ENCODE assay signal across 29 cellular contexts in the genomic region with DNA sequence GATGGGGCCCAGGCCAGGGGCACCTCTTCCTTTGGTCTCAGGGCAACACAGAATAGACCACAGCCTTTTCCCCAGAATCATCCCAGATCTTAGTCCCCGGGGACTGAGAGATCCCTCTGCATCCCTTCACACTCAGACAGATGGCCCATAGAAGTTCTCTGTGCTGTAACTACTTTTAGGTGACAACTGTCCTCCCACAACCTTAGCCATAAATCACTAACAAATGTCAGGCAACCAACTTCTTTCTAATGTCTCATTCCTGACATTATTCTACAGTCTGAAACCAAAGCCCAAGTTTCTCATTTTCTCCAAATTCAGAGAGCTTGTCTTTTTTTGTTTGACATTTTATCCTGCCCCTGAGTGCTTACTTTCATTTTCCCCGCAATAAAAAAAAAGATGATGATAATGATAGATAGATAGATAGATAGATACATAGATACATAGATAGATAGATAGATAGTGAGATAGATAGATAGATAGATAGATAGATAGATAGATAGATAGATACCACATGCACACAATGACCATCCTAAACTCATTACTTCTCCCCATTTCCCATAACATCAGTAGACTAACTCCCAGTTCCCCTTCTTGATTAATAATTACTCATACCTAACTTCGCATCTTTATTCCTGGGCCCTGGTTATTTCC.
"Had no signal": no experiment of that assay in that cellular context is flagged by ENCODE, and none has a peak within 500 bp of the region (broad histone marks: within the 10 kb centered on the region; RNA-seq: fewer than 3 reads in every experiment).

No MANE protein-coding gene starts in this region.

- H3K4me3 Mint-ChIP-seq: activated CD8-positive, alpha-beta memory T cell treated with anti-CD3 and anti-CD28 coated beads, Interleukin-2, amount 10 ng/mL, durations not matched to agents 7 days and 5 days; activated CD8-positive, alpha-beta T cell treated with anti-CD3 and anti-CD28 coated beads for 36 hours; activated naive CD8-positive, alpha-beta T cell treated with anti-CD3 and anti-CD28 coated beads, Interleukin-2, amount 10 ng/mL, durations not matched to agents 7 days and 5 days; naive thymus-derived CD8-positive, alpha-beta T cell; stimulated activated naive CD8-positive, alpha-beta T cell treated with anti-CD3 and anti-CD28 coated beads, Interleukin-15, Interleukin-2, amounts not matched to agents 100 ng/mL and 50 ng/mL, for 24 hours; T-helper 1 cell treated with Interleukin-12 subunit alpha and Interleukin-12 subunit beta and Interleukin-4 antibody, amounts not matched to agents 30 μg/mL and 1 μg/mL, for 36 hours had no signal

- ATAC-seq: activated CD4-positive, CD25-positive, alpha-beta regulatory T cell treated with anti-CD3 and anti-CD28 coated beads, Interleukin-2, amount 50 U/mL, for 24 hours; activated CD8-positive, alpha-beta memory T cell treated with anti-CD3 and anti-CD28 coated beads, Interleukin-2, amount 10 ng/mL, durations not matched to agents 7 days and 5 days; activated CD8-positive, alpha-beta T cell treated with anti-CD3 and anti-CD28 coated beads for 36 hours; gastroesophageal sphincter; left ventricle myocardium superior; naive thymus-derived CD8-positive, alpha-beta T cell; right cardiac atrium had no signal

- H3K36me3 Mint-ChIP-seq: activated naive CD8-positive, alpha-beta T cell treated with anti-CD3 and anti-CD28 coated beads, Interleukin-2, amount 10 ng/mL, durations not matched to agents 7 days and 5 days; naive thymus-derived CD8-positive, alpha-beta T cell had no signal

- H3K36me3 ChIP-seq: brain microvascular endothelial cell, gastroesophageal sphincter, spleen, WERI-Rb-1 had no signal

- DNase-seq: activated CD4-positive, alpha-beta T cell treated with anti-CD3 and anti-CD28 coated beads, Interleukin-2, amount 50 U/mL, for 1 hour; activated CD8-positive, alpha-beta memory T cell treated with anti-CD3 and anti-CD28 coated beads, Interleukin-2, amount 10 ng/mL, durations not matched to agents 7 days and 5 days; activated CD8-positive, alpha-beta T cell treated with anti-CD3 and anti-CD28 coated beads for 36 hours; activated naive CD4-positive, alpha-beta T cell; activated naive CD8-positive, alpha-beta T cell treated with anti-CD3 and anti-CD28 coated beads, Interleukin-2, amount 10 ng/mL, durations not matched to agents 7 days and 5 days; activated T-cell treated with anti-CD3 and anti-CD28 coated beads, Interleukin-2, amount 50 U/mL, for 48 hours; amniotic stem cell; brain microvascular endothelial cell; caudate nucleus; cortex of kidney; islet precursor cell; left ventricle myocardium superior; midbrain; naive thymus-derived CD8-positive, alpha-beta T cell; posterior cingulate gyrus; right cardiac atrium; spleen; stimulated activated CD4-positive, alpha-beta T cell treated with anti-CD3 and anti-CD28 coated beads, Interleukin-2, amount 100 ng/mL, for 48 hours; substantia nigra; SW 1271; T-helper 9 cell; WERI-Rb-1 had no signal

- H3K4me2 ChIP-seq: hepatocyte had no signal

- H3K4me3 ChIP-seq: gastroesophageal sphincter, hepatocyte, spleen had no signal

- H3K27me3 ChIP-seq: brain microvascular endothelial cell, gastroesophageal sphincter, hepatocyte, spleen had no signal

- H3K27ac Mint-ChIP-seq: activated CD8-positive, alpha-beta memory T cell treated with anti-CD3 and anti-CD28 coated beads, Interleukin-2, amount 10 ng/mL, durations not matched to agents 7 days and 5 days; activated CD8-positive, alpha-beta T cell treated with anti-CD3 and anti-CD28 coated beads for 36 hours; activated naive CD8-positive, alpha-beta T cell treated with anti-CD3 and anti-CD28 coated beads, Interleukin-2, amount 10 ng/mL, durations not matched to agents 7 days and 5 days; naive thymus-derived CD8-positive, alpha-beta T cell; stimulated activated naive CD8-positive, alpha-beta T cell treated with anti-CD3 and anti-CD28 coated beads, Interleukin-15, Interleukin-2, amounts not matched to agents 100 ng/mL and 50 ng/mL, for 24 hours; T-helper 1 cell treated with Interleukin-12 subunit alpha and Interleukin-12 subunit beta and Interleukin-4 antibody, amounts not matched to agents 30 μg/mL and 1 μg/mL, for 36 hours had no signal

- H3K27me3 Mint-ChIP-seq: activated CD8-positive, alpha-beta memory T cell treated with anti-CD3 and anti-CD28 coated beads, Interleukin-2, amount 10 ng/mL, durations not matched to agents 7 days and 5 days; stimulated activated naive CD8-positive, alpha-beta T cell treated with anti-CD3 and anti-CD28 coated beads, Interleukin-15, Interleukin-2, amounts not matched to agents 100 ng/mL and 50 ng/mL, for 24 hours had no signal

- H3K79me2 ChIP-seq: hepatocyte had no signal

- H3K9me3 Mint-ChIP-seq: activated CD8-positive, alpha-beta T cell treated with anti-CD3 and anti-CD28 coated beads for 36 hours; activated naive CD8-positive, alpha-beta T cell treated with anti-CD3 and anti-CD28 coated beads, Interleukin-2, amount 10 ng/mL, durations not matched to agents 7 days and 5 days; naive thymus-derived CD8-positive, alpha-beta T cell; stimulated activated naive CD8-positive, alpha-beta T cell treated with anti-CD3 and anti-CD28 coated beads, Interleukin-15, Interleukin-2, amounts not matched to agents 100 ng/mL and 50 ng/mL, for 24 hours; T-helper 1 cell treated with Interleukin-12 subunit alpha and Interleukin-12 subunit beta and Interleukin-4 antibody, amounts not matched to agents 30 μg/mL and 1 μg/mL, for 36 hours had no signal

- H3K27ac ChIP-seq: brain microvascular endothelial cell, gastroesophageal sphincter, hepatocyte, WERI-Rb-1 had no signal

- FAIRE-seq: astrocyte, endothelial cell of umbilical vein had no signal

- H3K9me3 ChIP-seq: gastroesophageal sphincter, spleen had no signal

- H2AFZ ChIP-seq: hepatocyte had no signal
